ENCODE assay signal across 14 cellular contexts in the genomic region with DNA sequence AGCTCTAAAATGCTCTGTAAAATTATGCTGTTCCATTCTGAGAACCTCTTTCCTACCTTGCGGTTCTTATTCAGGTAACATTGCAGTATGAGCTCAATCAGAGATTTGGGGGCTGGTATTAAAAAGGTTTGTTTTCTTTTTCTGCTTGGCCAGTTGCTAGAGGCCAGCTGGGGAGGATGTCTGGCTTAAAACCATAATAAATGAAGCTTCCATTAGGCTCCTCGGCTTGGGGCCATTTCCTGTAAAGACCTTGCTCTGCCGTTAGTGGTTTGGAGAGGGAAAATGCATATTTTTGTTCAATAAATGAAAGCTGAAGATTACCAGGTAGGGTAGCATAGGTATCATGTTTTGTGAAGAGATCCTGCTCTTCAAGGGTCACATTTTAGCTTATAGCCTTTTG. TPM values are rescaled to one million over a fixed set of nuclear protein-coding genes. Genes with fewer than 3 reads are reported as not detected.
A peak's percentile ranks its signal among the peaks of the same experiment; 100 is the strongest.
DNase-seq lines count a peak whose midpoint lies in the region; ATAC-seq and TF ChIP-seq lines count a peak whose summit lies in the region.
"Had no signal": no experiment of that assay in that cellular context is flagged by ENCODE, and none has a peak within 500 bp of the region (broad histone marks: within the 10 kb centered on the region; RNA-seq: fewer than 3 reads in every experiment).

No MANE protein-coding gene starts in this region.

- H3K27ac ChIP-seq in neutrophil, result peak overlapping the region; percentile 62
- H3K27ac ChIP-seq: testis had no signal

- H4K20me1 ChIP-seq in Loucy (ENCODE audit: insufficient read depth, low read length, poor library complexity, severe bottlenecking), result no peaks in the 10 kb centered on the region

- POLR2A ChIA-PET in activated naive CD8-positive, alpha-beta T cell treated with anti-CD3 and anti-CD28 coated beads, Interleukin-2, amount 10 ng/mL, durations not matched to agents 7 days and 5 days (lab: Charles Lee), result interaction anchor here (1.7 kb wide), 1 partner anchor 37 kb away, joined by 8 read pairs; no protein-coding TSS in a partner anchor

- H3K4me1 ChIP-seq in Loucy (ENCODE audit: insufficient read depth, low read length, poor library complexity, severe bottlenecking) (peaks cover 70% of the 10 kb centered on the region), neutrophil (ENCODE audit: control insufficient read depth in 1 of 2, insufficient read depth in 1 of 2, low read depth in 1 of 2, low read length in 1 of 2) (peaks cover 52 to 64% of the 10 kb centered on the region in 2 experiments)
- H3K4me1 ChIP-seq: testis had no signal

- no peaks in the 10 kb centered on the region for H3K27me3 Mint-ChIP-seq in T-helper 2 cell treated with Interferon-gamma antibody and Interleukin-4, amounts not matched to agents 5 μg/mL and 100 μg/mL, for 36 hours (ENCODE audit: low read depth)
- H3K27me3 Mint-ChIP-seq in activated naive CD8-positive, alpha-beta T cell treated with anti-CD3 and anti-CD28 coated beads, Interleukin-2, amount 10 ng/mL, durations not matched to agents 7 days and 5 days, result no peaks in the 10 kb centered on the region
- no peaks in the 10 kb centered on the region for H3K27me3 Mint-ChIP-seq in Calu3 (ENCODE audit: unreplicated experiment)

- peak overlapping the region; percentile 86 for H3K4me3 Mint-ChIP-seq in T-helper 2 cell treated with Interferon-gamma antibody and Interleukin-4, amounts not matched to agents 5 μg/mL and 100 μg/mL, for 36 hours
- H3K4me3 Mint-ChIP-seq in activated naive CD8-positive, alpha-beta T cell treated with anti-CD3 and anti-CD28 coated beads, Interleukin-2, amount 10 ng/mL, durations not matched to agents 7 days and 5 days, result peak overlapping the region; percentile 46
- H3K4me3 Mint-ChIP-seq in Calu3 (ENCODE audit: low read depth, unreplicated experiment), result no peak overlapping the region

- H3K9me2 ChIP-seq in Loucy (replicated peaks; ENCODE audit: low read depth, low read length), result no peaks in the 10 kb centered on the region

- H3K79me2 ChIP-seq in Loucy (ENCODE audit: insufficient read depth, low read length), result peaks cover 89% of the 10 kb centered on the region

- H3K36me3 Mint-ChIP-seq in T-helper 2 cell treated with Interferon-gamma antibody and Interleukin-4, amounts not matched to agents 5 μg/mL and 100 μg/mL, for 36 hours (ENCODE audit: low read depth), result peaks cover 55% of the 10 kb centered on the region
- H3K36me3 Mint-ChIP-seq in activated naive CD8-positive, alpha-beta T cell treated with anti-CD3 and anti-CD28 coated beads, Interleukin-2, amount 10 ng/mL, durations not matched to agents 7 days and 5 days, result peaks cover 44% of the 10 kb centered on the region
- H3K36me3 Mint-ChIP-seq in Calu3 (ENCODE audit: insufficient read depth, unreplicated experiment), result no peaks in the 10 kb centered on the region

- H3K4me1 Mint-ChIP-seq in T-helper 2 cell treated with Interferon-gamma antibody and Interleukin-4, amounts not matched to agents 5 μg/mL and 100 μg/mL, for 36 hours (ENCODE audit: low read depth), result peaks cover 58% of the 10 kb centered on the region
- H3K4me1 Mint-ChIP-seq in activated naive CD8-positive, alpha-beta T cell treated with anti-CD3 and anti-CD28 coated beads, Interleukin-2, amount 10 ng/mL, durations not matched to agents 7 days and 5 days, result peaks cover 37% of the 10 kb centered on the region
- no peaks in the 10 kb centered on the region for H3K4me1 Mint-ChIP-seq in Calu3 (ENCODE audit: low read depth, unreplicated experiment)

- intact Hi-C loops in posterior vena cava (cut with DNase I) (no loop called here), Calu3 (cut with micrococcal nuclease; ENCODE audit: unreplicated experiment) (no loop called here)

- CTCF ChIA-PET in Calu3 (lab: Charles Lee), result interaction anchor here (1.1 kb wide), 1 partner anchor 56 kb away, joined by 3 read pairs; the partner anchor contains the start of gene MCTP2

- TF ChIP-seq CTCF in Loucy (conservative IDR thresholded peaks at IDR 0.05; ENCODE audit: low read length) (no peak), neutrophil (IDR thresholded peaks at IDR 0.05) (no peak), Calu3 (IDR thresholded peaks at IDR 0.05; ENCODE audit: unreplicated experiment) (no peak)

- no peak for ATAC-seq in activated naive CD8-positive, alpha-beta T cell treated with anti-CD3 and anti-CD28 coated beads, Interleukin-2, amount 10 ng/mL, durations not matched to agents 7 days and 5 days (ENCODE audit: low read depth)
- ATAC-seq in HG03135 (IDR thresholded peaks at IDR 0.05; ENCODE audit: unreplicated experiment), result no peak

- peak overlapping the region; percentile 89 for H3K4me2 ChIP-seq in Loucy (ENCODE audit: low read depth, low read length, poor library complexity, severe bottlenecking)

- H3K36me3 ChIP-seq in Loucy (ENCODE audit: insufficient read depth, low read length) (peaks cover 25% of the 10 kb centered on the region), neutrophil (peaks cover 9% of the 10 kb centered on the region)

- peak overlapping the region; percentile 72 for H3K4me3 ChIP-seq in Loucy (ENCODE audit: low read length, poor library complexity, severe bottlenecking)
- no peak overlapping the region for H3K4me3 ChIP-seq in neutrophil (ENCODE audit: low read depth in 1 of 2, low read length in 1 of 2)
- H3K4me3 ChIP-seq: testis had no signal

- peaks cover 29% of the 10 kb centered on the region for H3K9me3 Mint-ChIP-seq in T-helper 2 cell treated with Interferon-gamma antibody and Interleukin-4, amounts not matched to agents 5 μg/mL and 100 μg/mL, for 36 hours
- H3K9me3 Mint-ChIP-seq in activated naive CD8-positive, alpha-beta T cell treated with anti-CD3 and anti-CD28 coated beads, Interleukin-2, amount 10 ng/mL, durations not matched to agents 7 days and 5 days, result peaks cover 12% of the 10 kb centered on the region
- H3K9me3 Mint-ChIP-seq in Calu3 (ENCODE audit: low read depth, unreplicated experiment), result peaks cover 3% of the 10 kb centered on the region

- H3K9me3 ChIP-seq in Loucy (ENCODE audit: insufficient read depth, low read depth, low read length), result peaks cover 24% of the 10 kb centered on the region
- no peaks in the 10 kb centered on the region for H3K9me3 ChIP-seq in neutrophil
- H3K9me3 ChIP-seq: testis had no signal

- H3K9ac ChIP-seq in Loucy (ENCODE audit: low read depth, low read length, poor library complexity, severe bottlenecking), result peak overlapping the region; percentile 90

- H3K27ac Mint-ChIP-seq in T-helper 2 cell treated with Interferon-gamma antibody and Interleukin-4, amounts not matched to agents 5 μg/mL and 100 μg/mL, for 36 hours, result peak overlapping the region; percentile 89
- peak overlapping the region; percentile 75 for H3K27ac Mint-ChIP-seq in activated naive CD8-positive, alpha-beta T cell treated with anti-CD3 and anti-CD28 coated beads, Interleukin-2, amount 10 ng/mL, durations not matched to agents 7 days and 5 days
- H3K27ac Mint-ChIP-seq in Calu3 (ENCODE audit: unreplicated experiment), result no peak overlapping the region

- no peak overlapping the region for H2AFZ ChIP-seq in Loucy (ENCODE audit: low read length)

- H3K27me3 ChIP-seq in Loucy (ENCODE audit: insufficient read depth, low read length, poor library complexity, severe bottlenecking) (peaks cover 6% of the 10 kb centered on the region), neutrophil (no peaks in the 10 kb centered on the region)
- H3K27me3 ChIP-seq: testis had no signal

- DNase-seq in T-helper 2 cell treated with Interferon-gamma antibody and Interleukin-4, amounts not matched to agents 5 μg/mL and 100 μg/mL, for 36 hours (ENCODE audit: low spot score), result no peak
- DNase-seq in T-helper 2 cell, result no peak
- no peak for DNase-seq in activated naive CD8-positive, alpha-beta T cell treated with anti-CD3 and anti-CD28 coated beads, Interleukin-2, amount 10 ng/mL, durations not matched to agents 7 days and 5 days
- no peak for DNase-seq in posterior vena cava (ENCODE audit: low spot score)
- DNase-seq in Calu3, result no peak
- DNase-seq: activated CD8-positive, alpha-beta memory T cell treated with anti-CD3 and anti-CD28 coated beads, Interleukin-2, amount 50 U/mL, for 4 hours; amygdala; mammary epithelial cell; NCI-H1436; occipital lobe; testis had no signal

- BruUV-seq in Calu3 (replicated peaks; lab: Mats Ljungman, UMichigan), result no TSS peak

- peaks cover 23% of the 10 kb centered on the region; the same call in 1 of the 2 replicates for H3F3A ChIP-seq in Loucy (ENCODE audit: low read depth)

RNA-seq across cellular contexts. Expression of gene MCTP2, which starts 55.2 kb away (rescaled TPM):
- 10 to 100 TPM; 26.1 to 28.5 TPM for total RNA-seq in activated naive CD8-positive, alpha-beta T cell treated with anti-CD3 and anti-CD28 coated beads, Interleukin-2, amount 10 ng/mL, durations not matched to agents 7 days and 5 days
- 1 to 10 TPM; 3.7 to 8.2 TPM for total RNA-seq in posterior vena cava
- total RNA-seq in Calu3 (2022), result 30.1 and 40.5 TPM in 2 replicates
